8 cellular contexts compared by ENCODE assay signal in genomic region chr18:79507546-79508480, GRCh38.
A peak's percentile ranks its signal among the peaks of the same experiment; 100 is the strongest.
DNase-seq lines count a peak whose midpoint lies in the region; ATAC-seq and TF ChIP-seq lines count a peak whose summit lies in the region.

No MANE protein-coding gene starts in this region.

- DNase-seq in CD4-positive, alpha-beta T cell, result peak in 2 of 10 experiments; percentile 7 to 27
- no peak for DNase-seq in Jurkat, Clone E6-1 (ENCODE audit: low read depth, low spot score)
- DNase-seq in right lobe of liver (peak; percentile 81 to 84 (median 83)), stromal cell of bone marrow (ENCODE audit: low read depth) (peak; percentile 51), NOMO-1 (lab: John Stamatoyannopoulos, UW; ENCODE audit: unreplicated experiment in 2 of 2) (no peak)

- no peaks in the 10 kb centered on the region for H3K36me3 ChIP-seq in right lobe of liver

- H3K27ac ChIP-seq in CD4-positive, alpha-beta T cell (ENCODE audit: low read depth, low read length), result peak overlapping the region; percentile 66
- peak overlapping the region; percentile 39 to 85 (median 55) for H3K27ac ChIP-seq in right lobe of liver

- H3K4me3 ChIP-seq in Jurkat, Clone E6-1 (ENCODE audit: low read length), result peak overlapping the region; percentile 32
- H3K4me3 ChIP-seq in right lobe of liver, result peak overlapping the region; percentile 22 to 50 (median 34)

- H3K9me3 Mint-ChIP-seq in CD4-positive, alpha-beta T cell, result no peaks in the 10 kb centered on the region
- H3K9me3 Mint-ChIP-seq in dendritic cell treated with granulocyte-macrophage colony-stimulating factor and Interleukin-4, amounts not matched to agents 40 ng/mL and 50 ng/mL, for 4 days, result no peaks in the 10 kb centered on the region

- peak overlapping the region; percentile 94 for H3K27ac Mint-ChIP-seq in CD4-positive, alpha-beta T cell
- H3K27ac Mint-ChIP-seq in dendritic cell treated with granulocyte-macrophage colony-stimulating factor and Interleukin-4, amounts not matched to agents 40 ng/mL and 50 ng/mL, for 4 days, result peak overlapping the region; percentile 78

- H3K4me1 Mint-ChIP-seq in CD4-positive, alpha-beta T cell (ENCODE audit: low read depth), result peaks cover 61% of the 10 kb centered on the region
- H3K4me1 Mint-ChIP-seq in dendritic cell treated with granulocyte-macrophage colony-stimulating factor and Interleukin-4, amounts not matched to agents 40 ng/mL and 50 ng/mL, for 4 days (ENCODE audit: low read depth), result peaks cover 63% of the 10 kb centered on the region

- 15% methylated on average over 35 of the region's 46 CpGs for WGBS in right lobe of liver (ENCODE audit: insufficient coverage, low coverage, low lambda C conversion rate, missing lambda C conversion rate)

- no peaks in the 10 kb centered on the region for H3K27me3 ChIP-seq in CD4-positive, alpha-beta T cell (ENCODE audit: control insufficient read depth, insufficient read depth, low read length)
- H3K27me3 ChIP-seq in right lobe of liver, result no peaks in the 10 kb centered on the region

- H3K4me1 ChIP-seq in right lobe of liver, result no peaks in the 10 kb centered on the region

- intact Hi-C loops in CD4-positive, alpha-beta T cell (cut with DNase I, micrococcal nuclease), result loop anchor here in 1 of 2 experiments (1.0 to 5.0 kb wide), 3 partner anchors 8 to 41 kb away; no protein-coding TSS in a partner anchor
- intact Hi-C loops in dendritic cell treated with granulocyte-macrophage colony-stimulating factor and Interleukin-4, amounts not matched to agents 40 ng/mL and 50 ng/mL, for 4 days (cut with micrococcal nuclease), result loop anchor here (5.0 kb wide), 1 partner anchor 101 kb away; no protein-coding TSS in a partner anchor
- intact Hi-C loops in right lobe of liver (cut with DNase I), result no loop called here

- POLR2A ChIA-PET in CD4-positive, alpha-beta T cell (lab: Charles Lee), result interaction anchor here (0.6 to 2.6 kb wide), 7 partner anchors 7 to 110 kb away, joined by 3 to 43 read pairs (median 6); no protein-coding TSS in a partner anchor

- H3K4me3 Mint-ChIP-seq in CD4-positive, alpha-beta T cell, result peak overlapping the region; percentile 79
- peak overlapping the region; percentile 73 for H3K4me3 Mint-ChIP-seq in dendritic cell treated with granulocyte-macrophage colony-stimulating factor and Interleukin-4, amounts not matched to agents 40 ng/mL and 50 ng/mL, for 4 days

- ATAC-seq in CD4-positive, alpha-beta T cell (ENCODE audit: poor library complexity), result peak; percentile 54
- ATAC-seq in right lobe of liver (peak; percentile 64 to 75 (median 72)), HG02884 (IDR thresholded peaks at IDR 0.05; ENCODE audit: unreplicated experiment) (no peak), HG02642 (IDR thresholded peaks at IDR 0.05; ENCODE audit: poor library complexity, unreplicated experiment) (no peak)

- TF ChIP-seq POLR2A in right lobe of liver (IDR thresholded peaks at IDR 0.05), result peak; percentile 9

- no peaks in the 10 kb centered on the region for H3K9me3 ChIP-seq in CD4-positive, alpha-beta T cell (ENCODE audit: control insufficient read depth, low read length)
- no peaks in the 10 kb centered on the region for H3K9me3 ChIP-seq in right lobe of liver

- no peak for TF ChIP-seq CTCF in CD4-positive, alpha-beta T cell (IDR thresholded peaks at IDR 0.05)
- TF ChIP-seq CTCF in right lobe of liver (IDR thresholded peaks at IDR 0.05), result no peak

- no peaks in the 10 kb centered on the region for H3K27me3 Mint-ChIP-seq in CD4-positive, alpha-beta T cell
- peaks cover 18% of the 10 kb centered on the region for H3K27me3 Mint-ChIP-seq in dendritic cell treated with granulocyte-macrophage colony-stimulating factor and Interleukin-4, amounts not matched to agents 40 ng/mL and 50 ng/mL, for 4 days

- H3K36me3 Mint-ChIP-seq in CD4-positive, alpha-beta T cell (ENCODE audit: low read depth), result peaks cover 32% of the 10 kb centered on the region
- H3K36me3 Mint-ChIP-seq in dendritic cell treated with granulocyte-macrophage colony-stimulating factor and Interleukin-4, amounts not matched to agents 40 ng/mL and 50 ng/mL, for 4 days (ENCODE audit: low read depth), result peaks cover 39% of the 10 kb centered on the region

- CTCF ChIA-PET in CD4-positive, alpha-beta T cell (lab: Charles Lee), result no interaction called here

Comparison
In these comparisons a context has a peak if more than half of its experiments do, and no peak if none do; other contexts are left out.
1. ATAC-seq: peak in CD4-positive, alpha-beta T cell (single experiment) and right lobe of liver (4 of 4); none in HG02884 (single experiment) and HG02642 (single experiment).
2. DNase-seq: peak in right lobe of liver (3 of 3) and stromal cell of bone marrow (single experiment); none in Jurkat, Clone E6-1 (single experiment) and NOMO-1 (0 of 2).